7 cellular contexts compared by ENCODE assay signal in genomic region chr2:91742963-91743362, GRCh38.
DNase-seq lines count a peak whose midpoint lies in the region; ATAC-seq, FAIRE-seq and TF ChIP-seq lines count a peak whose summit lies in the region.
"Not testable (repeated sequence)": the region's sequence is repeated elsewhere in the genome, so short reads cannot be mapped to it uniquely, and the experiment has no call there.

No MANE protein-coding gene starts in this region.

- DNase-seq in A673 (ENCODE audit: low spot score) (peak; percentile 7), H4 (ENCODE audit: low spot score) (peak; percentile 13), RCC 7860 (ENCODE audit: low spot score) (peak; percentile 17), fibroblast of villous mesenchyme (ENCODE audit: low read depth) (peak; percentile 2)
- not testable (repeated sequence) for DNase-seq in HTR-8/SVneo (ENCODE audit: insufficient read length, low spot score); HepG2 (ENCODE audit: low spot score); sciatic nerve (ENCODE audit: low spot score)

- not testable (repeated sequence) for H2AFZ ChIP-seq in HepG2 (ENCODE audit: low read length)

- not testable (repeated sequence) for H4K20me1 ChIP-seq in HepG2 (ENCODE audit: insufficient read depth, low read length)

- ATAC-seq in HepG2: not testable (repeated sequence)
- ATAC-seq in sciatic nerve: peak; percentile 13

- TF ChIP-seq POLR2A in HepG2 (IDR thresholded peaks at IDR 0.05; ENCODE audit: insufficient read depth in 1 of 2, low read depth in 2 of 2, low read length in 2 of 2): not testable (repeated sequence)

- FAIRE-seq in HTR-8/SVneo (lab: Jason Lieb, UNC): peak; percentile 51
- FAIRE-seq in RCC 7860 (lab: Jason Lieb, UNC); HepG2 (lab: Jason Lieb, UNC): not testable (repeated sequence)

- H3K9me3 ChIP-seq in A673 (ENCODE audit: low read depth, low read length, poor library complexity, severe bottlenecking); HepG2 (ENCODE audit: low read length): not testable (repeated sequence)

- TF ChIP-seq RAD21 in HepG2 (CRISPR knock-in tag; IDR thresholded peaks at IDR 0.05): not testable (repeated sequence)

- in situ Hi-C loops in HepG2 (cut with HindIII; ENCODE audit: extremely low pct_ligation_motif_present, low pct_unique_long_range_greater_than_20kb): not testable (repeated sequence)

- TF ChIP-seq CTCF in A673 (conservative IDR thresholded peaks at IDR 0.05; ENCODE audit: low read depth, low read length); fibroblast of villous mesenchyme (IDR thresholded peaks at IDR 0.05; ENCODE audit: insufficient read depth, low read depth, low read length); HepG2 (CRISPR knock-in tag; IDR thresholded peaks at IDR 0.05): not testable (repeated sequence)

- not testable (repeated sequence) for H3K4me3 ChIP-seq in A673 (ENCODE audit: low read depth, low read length, poor library complexity, severe bottlenecking); fibroblast of villous mesenchyme (ENCODE audit: low read depth, low read length); HepG2 (replicated peaks in 1 of 3; ENCODE audit: insufficient read depth in 1 of 3, low read depth in 2 of 3, low read length in 3 of 3)

- H3K36me3 ChIP-seq in A673 (ENCODE audit: insufficient read depth, low read length, poor library complexity, severe bottlenecking); HepG2 (replicated peaks in 1 of 2; ENCODE audit: control insufficient read depth in 1 of 2, insufficient read depth in 2 of 2, low read length in 2 of 2): not testable (repeated sequence)

- CTCF ChIA-PET in A673 (lab: Charles Lee); HepG2 (lab: Yijun Ruan, JAX; ENCODE audit: low intra/inter-chr PET ratio, low total read pairs): not testable (repeated sequence)

- H3K4me2 ChIP-seq in HepG2 (ENCODE audit: low read depth, low read length): not testable (repeated sequence)

- POLR2A ChIA-PET in A673 (lab: Charles Lee; ENCODE audit: low non-redundant PET); HepG2 (lab: Yijun Ruan, JAX): not testable (repeated sequence)

- BruUV-seq in A673 (replicated peaks; lab: Mats Ljungman, UMichigan); HepG2 (replicated peaks; lab: Mats Ljungman, UMichigan): not testable (repeated sequence)

- not testable (repeated sequence) for TF ChIP-seq EP300 in HepG2 (IDR thresholded peaks at IDR 0.05; ENCODE audit: low read depth in 2 of 2, low read length in 2 of 2); HepG2 (CRISPR knock-in tag; IDR thresholded peaks at IDR 0.05; ENCODE audit: borderline replicate concordance)

- 13% methylated on average over 7 of the region's 7 CpGs for WGBS in HepG2 (ENCODE audit: low lambda C conversion rate)

- H3K4me1 ChIP-seq in A673 (ENCODE audit: insufficient read depth, low read length, poor library complexity, severe bottlenecking); HepG2 (ENCODE audit: insufficient read depth, low read length): not testable (repeated sequence)

- H3K27ac ChIP-seq in A673 (ENCODE audit: low read depth, low read length, poor library complexity, severe bottlenecking); HepG2 (ENCODE audit: extremely low read length, insufficient read depth, low read length): not testable (repeated sequence)

- H3K9ac ChIP-seq in HepG2 (ENCODE audit: insufficient read depth, low read depth, low read length): not testable (repeated sequence)

- intact Hi-C loops in A673 (cut with micrococcal nuclease; ENCODE audit: unreplicated experiment); HepG2 (cut with micrococcal nuclease; ENCODE audit: unreplicated experiment); sciatic nerve (cut with DNase I): not testable (repeated sequence)

- H3K27me3 ChIP-seq in A673 (replicated peaks; ENCODE audit: insufficient read depth, low read depth, low read length, poor library complexity); HepG2 (ENCODE audit: control insufficient read depth in 1 of 2, insufficient read depth in 2 of 2, low read length in 2 of 2): not testable (repeated sequence)

- H3K79me2 ChIP-seq in HepG2 (ENCODE audit: insufficient read depth, low read length): not testable (repeated sequence)

TF ChIP-seq in HepG2, 621 proteins besides CTCF, POLR2A, EP300 and RAD21:
- TF ChIP-seq CREB1 (IDR thresholded peaks at IDR 0.05): peak; percentile 80
- not testable (repeated sequence) for TF ChIP-seq CREB1 (CRISPR knock-in tag; IDR thresholded peaks at IDR 0.05)
